In genomic region chr1:213585402-213585801, GRCh38 we compare ENCODE assay signal across 31 cellular contexts.
"Had no signal": no experiment of that assay in that cellular context is flagged by ENCODE, and none has a peak within 500 bp of the region (broad histone marks: within the 10 kb centered on the region; RNA-seq: fewer than 3 reads in every experiment).

No MANE protein-coding gene starts in this region.

- H3K27ac ChIP-seq: breast epithelium, coronary artery, dorsolateral prefrontal cortex, gastroesophageal sphincter, hepatocyte, ovary, prostate gland, thoracic aorta, uterus had no signal

- H3K4me1 ChIP-seq: breast epithelium, gastroesophageal sphincter, prostate gland, uterus had no signal

- H3K36me3 Mint-ChIP-seq: activated CD8-positive, alpha-beta memory T cell treated with anti-CD3 and anti-CD28 coated beads, Interleukin-2, amount 10 ng/mL, durations not matched to agents 7 days and 5 days; activated naive CD4-positive, alpha-beta T cell treated with anti-CD3 and anti-CD28 coated beads, Interleukin-2, amount 50 U/mL, for 24 hours; memory B cell; T-cell; type B pancreatic cell had no signal

- H3K27ac Mint-ChIP-seq: activated B cell treated with CpG ODN at 0.5 μM for 24 hours; activated CD4-positive, alpha-beta T cell treated with anti-CD3 and anti-CD28 coated beads for 36 hours; activated CD8-positive, alpha-beta memory T cell treated with anti-CD3 and anti-CD28 coated beads, Interleukin-2, amount 10 ng/mL, durations not matched to agents 7 days and 5 days; activated CD8-positive, alpha-beta T cell treated with anti-CD3 and anti-CD28 coated beads, Interleukin-2, amount 10 ng/mL, durations not matched to agents 7 days and 5 days; activated naive CD4-positive, alpha-beta T cell treated with anti-CD3 and anti-CD28 coated beads, Interleukin-2, amount 50 U/mL, for 24 hours; activated naive CD8-positive, alpha-beta T cell treated with anti-CD3 and anti-CD28 coated beads, Interleukin-2, amount 50 U/mL, for 24 hours; activated T-helper 2 cell treated with anti-CD3 and anti-CD28 coated beads, Interferon-gamma antibody, Interleukin-2, Interleukin-4, amounts not matched to agents 10 μg/mL and 5 μg/mL and 100 μg/mL, durations not matched to agents 14 hours and 24 hours and 36 hours; effector memory CD8-positive, alpha-beta T cell; memory B cell; nephron; T-cell; T-helper 2 cell treated with Interferon-gamma antibody and Interleukin-4, amounts not matched to agents 5 μg/mL and 100 μg/mL, for 36 hours; type B pancreatic cell had no signal

- H3K27me3 ChIP-seq: breast epithelium, hepatocyte, ovary, uterus had no signal

- H3K4me3 Mint-ChIP-seq: activated B cell treated with CpG ODN at 0.5 μM for 24 hours; activated CD4-positive, alpha-beta T cell treated with anti-CD3 and anti-CD28 coated beads for 36 hours; activated CD8-positive, alpha-beta memory T cell treated with anti-CD3 and anti-CD28 coated beads, Interleukin-2, amount 10 ng/mL, durations not matched to agents 7 days and 5 days; activated CD8-positive, alpha-beta T cell treated with anti-CD3 and anti-CD28 coated beads, Interleukin-2, amount 10 ng/mL, durations not matched to agents 7 days and 5 days; activated naive CD4-positive, alpha-beta T cell treated with anti-CD3 and anti-CD28 coated beads, Interleukin-2, amount 50 U/mL, for 24 hours; activated naive CD8-positive, alpha-beta T cell treated with anti-CD3 and anti-CD28 coated beads, Interleukin-2, amount 50 U/mL, for 24 hours; effector memory CD8-positive, alpha-beta T cell; memory B cell; nephron; T-cell; T-helper 2 cell treated with Interferon-gamma antibody and Interleukin-4, amounts not matched to agents 5 μg/mL and 100 μg/mL, for 36 hours; type B pancreatic cell had no signal

- H3K4me1 Mint-ChIP-seq: activated B cell treated with CpG ODN at 0.5 μM for 24 hours; activated CD8-positive, alpha-beta memory T cell treated with anti-CD3 and anti-CD28 coated beads, Interleukin-2, amount 10 ng/mL, durations not matched to agents 7 days and 5 days; activated naive CD8-positive, alpha-beta T cell treated with anti-CD3 and anti-CD28 coated beads, Interleukin-2, amount 50 U/mL, for 24 hours; memory B cell had no signal

- H3K36me3 ChIP-seq: breast epithelium, gastroesophageal sphincter, ovary, prostate gland, thoracic aorta, uterus had no signal

- H3K4me3 ChIP-seq: breast epithelium, coronary artery, dorsolateral prefrontal cortex, gastroesophageal sphincter, hepatocyte, ovary, prostate gland, thoracic aorta, uterus had no signal

- DNase-seq: activated B cell treated with CpG ODN at 0.5 μM for 24 hours; activated CD4-positive, alpha-beta T cell treated with anti-CD3 and anti-CD28 coated beads for 36 hours; activated CD8-positive, alpha-beta memory T cell treated with anti-CD3 and anti-CD28 coated beads, Interleukin-2, amount 10 ng/mL, durations not matched to agents 7 days and 5 days; activated CD8-positive, alpha-beta T cell treated with anti-CD3 and anti-CD28 coated beads, Interleukin-2, amount 10 ng/mL, durations not matched to agents 7 days and 5 days; activated naive CD8-positive, alpha-beta T cell treated with anti-CD3 and anti-CD28 coated beads, Interleukin-2, amount 50 U/mL, for 24 hours; activated T-cell treated with anti-CD3 and anti-CD28 coated beads, Interleukin-2, amount 50 U/mL, for 48 hours; amygdala; cerebellar nuclear complex; dorsolateral prefrontal cortex; effector memory CD8-positive, alpha-beta T cell; islet precursor cell; left cardiac atrium; ovary; retina; stimulated activated CD4-positive, alpha-beta T cell treated with anti-CD3 and anti-CD28 coated beads, Interleukin-15, amount 100 ng/mL, for 24 hours; stimulated activated CD4-positive, alpha-beta T cell treated with anti-CD3 and anti-CD28 coated beads, Interleukin-2, amount 100 ng/mL, for 24 hours; stimulated activated naive CD4-positive, alpha-beta T cell treated with Interleukin-2 at 50 U/mL for 16 hours; T-cell; uterus had no signal

- H3K9me3 Mint-ChIP-seq: activated B cell treated with CpG ODN at 0.5 μM for 24 hours; activated naive CD4-positive, alpha-beta T cell treated with anti-CD3 and anti-CD28 coated beads, Interleukin-2, amount 50 U/mL, for 24 hours; activated naive CD8-positive, alpha-beta T cell treated with anti-CD3 and anti-CD28 coated beads, Interleukin-2, amount 50 U/mL, for 24 hours; activated T-helper 2 cell treated with anti-CD3 and anti-CD28 coated beads, Interferon-gamma antibody, Interleukin-2, Interleukin-4, amounts not matched to agents 10 μg/mL and 5 μg/mL and 100 μg/mL, durations not matched to agents 14 hours and 24 hours and 36 hours; memory B cell; T-cell; T-helper 2 cell treated with Interferon-gamma antibody and Interleukin-4, amounts not matched to agents 5 μg/mL and 100 μg/mL, for 36 hours; type B pancreatic cell had no signal

- ATAC-seq: activated CD4-positive, alpha-beta T cell treated with anti-CD3 and anti-CD28 coated beads for 36 hours; activated CD8-positive, alpha-beta memory T cell treated with anti-CD3 and anti-CD28 coated beads, Interleukin-2, amount 10 ng/mL, durations not matched to agents 7 days and 5 days; activated CD8-positive, alpha-beta T cell treated with anti-CD3 and anti-CD28 coated beads, Interleukin-2, amount 10 ng/mL, durations not matched to agents 7 days and 5 days; activated naive CD8-positive, alpha-beta T cell treated with anti-CD3 and anti-CD28 coated beads, Interleukin-2, amount 50 U/mL, for 24 hours; effector memory CD8-positive, alpha-beta T cell; gastroesophageal sphincter; left cardiac atrium; T-cell had no signal

- H3K9me3 ChIP-seq: breast epithelium, gastroesophageal sphincter, ovary, prostate gland, thoracic aorta, uterus had no signal
